ENCODE assay signal across 8 cellular contexts in genomic region chr1:24414884-24415333, GRCh38. TPM values are rescaled to one million over a fixed set of nuclear protein-coding genes. Genes with fewer than 3 reads are reported as not detected.
DNase-seq lines count a peak whose midpoint lies in the region; ATAC-seq and TF ChIP-seq lines count a peak whose summit lies in the region.

No MANE protein-coding gene starts in this region.

- H3K9me3 ChIP-seq in OCI-LY1 (ENCODE audit: low read length) = no peaks in the 10 kb centered on the region
- no peaks in the 10 kb centered on the region for H3K9me3 ChIP-seq in endocrine pancreas (ENCODE audit: control insufficient read depth, low read length)
- H3K9me3 ChIP-seq in ovary = no peaks in the 10 kb centered on the region

- WGBS in ovary, 3 donors = 58 to 66% (median 60%) methylated on average over 17 of the region's 17 CpGs

- peak overlapping the region; percentile 96 for H2AFZ ChIP-seq in OCI-LY1 (ENCODE audit: low read length)

- peak overlapping the region; percentile 90 for H3K4me2 ChIP-seq in OCI-LY1 (ENCODE audit: low read length)

- no peaks in the 10 kb centered on the region for H3K27me3 ChIP-seq in OCI-LY1 (ENCODE audit: insufficient read depth, low read length)
- H3K27me3 ChIP-seq in endocrine pancreas (ENCODE audit: control insufficient read depth, insufficient read depth, low read length) = no peaks in the 10 kb centered on the region
- no peaks in the 10 kb centered on the region for H3K27me3 ChIP-seq in ovary

- TF ChIP-seq CTCF in OCI-LY1 (IDR thresholded peaks at IDR 0.05; ENCODE audit: low read length) (no peak), ovary (IDR thresholded peaks at IDR 0.05) (no peak)

- H4K20me1 ChIP-seq in OCI-LY1 (ENCODE audit: insufficient read depth, low read length) = no peaks in the 10 kb centered on the region

- TF ChIP-seq EP300 in ovary (IDR thresholded peaks at IDR 0.05) = no peak

- ATAC-seq in HG03045 (IDR thresholded peaks at IDR 0.05; ENCODE audit: unreplicated experiment) = no peak

- peak; percentile 59 for DNase-seq in COLO668 (lab: John Stamatoyannopoulos, UW; ENCODE audit: unreplicated experiment)
- DNase-seq in ovary = no peak
- DNase-seq in NCI-H82 treated with DMSO at 0.1 percent for 48 hours (lab: John Stamatoyannopoulos, UW; ENCODE audit: unreplicated experiment) = no peak
- DNase-seq in NCI-H510A treated with DMSO at 0.1 percent for 48 hours (lab: John Stamatoyannopoulos, UW) = no peak
- no peak for DNase-seq in NCI-H774 (lab: John Stamatoyannopoulos, UW)

- H3K4me3 ChIP-seq in OCI-LY1 (ENCODE audit: low read depth, low read length, poor library complexity, severe bottlenecking) (peak overlapping the region; percentile 84), endocrine pancreas (ENCODE audit: control insufficient read depth, insufficient read depth, low read length) (peak overlapping the region; percentile 68), ovary (peak overlapping the region; percentile 48)

- H3K27ac ChIP-seq in OCI-LY1 (ENCODE audit: low read depth, low read length, poor library complexity, severe bottlenecking) = peak overlapping the region; percentile 84
- H3K27ac ChIP-seq in ovary = peak overlapping the region in 1 of 2 donors; percentile 8

- no peak for TF ChIP-seq POLR2A in ovary (IDR thresholded peaks at IDR 0.05)

- H3K9ac ChIP-seq in OCI-LY1 (ENCODE audit: low read length) = peak overlapping the region; percentile 57
- peak overlapping the region; percentile 30 for H3K9ac ChIP-seq in endocrine pancreas (ENCODE audit: control insufficient read depth, insufficient read depth, low read length)

- peaks cover 54% of the 10 kb centered on the region for H3K4me1 ChIP-seq in OCI-LY1 (ENCODE audit: insufficient read depth, low read length, severe bottlenecking)
- H3K4me1 ChIP-seq in endocrine pancreas (ENCODE audit: control insufficient read depth, insufficient read depth, low read length) = peaks cover 14% of the 10 kb centered on the region
- peaks cover 2% of the 10 kb centered on the region for H3K4me1 ChIP-seq in ovary (ENCODE audit: insufficient read depth)

- 0 out of 2 replicates have a peak, but pooled peaks cover 3% of the 10 kb centered on the region for H3F3A ChIP-seq in OCI-LY1 (ENCODE audit: insufficient read depth, low read length)

- peaks cover 20% of the 10 kb centered on the region for H3K79me2 ChIP-seq in OCI-LY1 (ENCODE audit: insufficient read depth, low read length)

- peaks cover 17% of the 10 kb centered on the region for H3K36me3 ChIP-seq in OCI-LY1 (ENCODE audit: insufficient read depth, low read length)
- no peaks in the 10 kb centered on the region for H3K36me3 ChIP-seq in endocrine pancreas (ENCODE audit: control insufficient read depth, insufficient read depth, low read length)
- no peaks in the 10 kb centered on the region for H3K36me3 ChIP-seq in ovary

- intact Hi-C loops in ovary (cut with DNase I) = loop anchor here in 1 of 4 donors (5.0 kb wide), 1 partner anchor 1382 kb away; no protein-coding TSS in a partner anchor

- H3K9me2 ChIP-seq in OCI-LY1 (ENCODE audit: low read depth, low read length) = no peaks in the 10 kb centered on the region

RNA-seq across cellular contexts. Expression of gene NIPAL3, which starts 0.7 kb away (rescaled TPM):
- 10 to 100 TPM in 6 of 7 donors, 1 to 10 TPM in 1; 8.2 to 22.3 (median 13.1) TPM for total RNA-seq in ovary
- 10 to 100 TPM in 1 of 2 donors, 1 to 10 TPM in 1; 4.4 to 18.3 TPM for polyA plus RNA-seq in ovary

RNA-seq across cellular contexts. Expression of gene STPG1, which starts 1.3 kb away (rescaled TPM):
- total RNA-seq in ovary = 10 to 100 TPM in 1 of 7 donors, 1 to 10 TPM in 6; 5.4 to 12.6 (median 7.3) TPM
- 1 to 10 TPM; 4.5 to 9.0 TPM for polyA plus RNA-seq in ovary
